ENCODE assay signal across 8 cellular contexts in genomic region chr12:53378705-53379388, GRCh38. TPM values are rescaled to one million over a fixed set of nuclear protein-coding genes. Genes with fewer than 3 reads are reported as not detected.
DNase-seq lines count a peak whose midpoint lies in the region; ATAC-seq and TF ChIP-seq lines count a peak whose summit lies in the region.

No MANE protein-coding gene starts in this region.

- TF ChIP-seq CTCF in LNCaP clone FGC (IDR thresholded peaks at IDR 0.05; ENCODE audit: control insufficient read depth, extremely low read depth, insufficient read depth) (no peak), MCF 10A (IDR thresholded peaks at IDR 0.05; ENCODE audit: unreplicated experiment) (no peak)

- H3K36me3 Mint-ChIP-seq in CD4-positive, alpha-beta memory T cell: peaks cover 27 to 30% of the 10 kb centered on the region in 2 donors
- peaks cover 21% of the 10 kb centered on the region for H3K36me3 Mint-ChIP-seq in MCF 10A (ENCODE audit: insufficient read depth, unreplicated experiment)

- peaks cover 42% of the 10 kb centered on the region for H3K4me1 ChIP-seq in CD4-positive, alpha-beta memory T cell (ENCODE audit: insufficient read depth, low read length)
- H3K4me1 ChIP-seq in muscle layer of duodenum (ENCODE audit: control insufficient read depth in 1 of 2, insufficient read depth in 2 of 2, low read length in 2 of 2): peaks cover 27 to 38% of the 10 kb centered on the region in 2 donors

- peak overlapping the region; percentile 70 for H3K27ac ChIP-seq in CD4-positive, alpha-beta memory T cell (ENCODE audit: low read depth, low read length)
- peak overlapping the region; percentile 93 for H3K27ac ChIP-seq in muscle layer of duodenum (ENCODE audit: low read length)

- BruUV-seq in MCF 10A (replicated peaks; lab: Mats Ljungman, UMichigan): TSS peak; percentile 98

- H3K9me3 Mint-ChIP-seq in CD4-positive, alpha-beta memory T cell: peaks cover 0 to 1% (median 0%) of the 10 kb centered on the region in 8 donors
- no peaks in the 10 kb centered on the region for H3K9me3 Mint-ChIP-seq in MCF 10A (ENCODE audit: unreplicated experiment)

- no peaks in the 10 kb centered on the region for H3K27me3 Mint-ChIP-seq in CD4-positive, alpha-beta memory T cell
- no peaks in the 10 kb centered on the region for H3K27me3 Mint-ChIP-seq in MCF 10A (ENCODE audit: insufficient read depth, unreplicated experiment)

- CTCF ChIA-PET in CD4-positive, alpha-beta memory T cell (lab: Charles Lee; ENCODE audit: partially characterized antibody): interaction anchor here (1.1 to 9.5 kb wide), 8 partner anchors 11 to 56 kb away, joined by 3 to 81 read pairs (median 8); partner anchors contain the start of genes AAAS and AMHR2
- CTCF ChIA-PET in MCF 10A (lab: Yijun Ruan, JAX): interaction anchor here (0.6 to 3.3 kb wide), 7 partner anchors 20 to 307 kb away, joined by 3 to 26 read pairs (median 4); partner anchors contain the start of gene AAAS

- peaks cover 28 to 36% (median 33%) of the 10 kb centered on the region in 4 donors for H3K4me1 Mint-ChIP-seq in CD4-positive, alpha-beta memory T cell
- H3K4me1 Mint-ChIP-seq in MCF 10A (ENCODE audit: insufficient read depth, unreplicated experiment): peaks cover 27% of the 10 kb centered on the region

- POLR2A ChIA-PET in CD4-positive, alpha-beta memory T cell (lab: Charles Lee; ENCODE audit: partially characterized antibody): interaction anchor here (0.7 to 3.2 kb wide), 26 partner anchors 10 to 300 kb away, joined by 3 to 59 read pairs (median 7); partner anchors contain the start of genes AAAS, ATP5MC2, CSAD and MAP3K12
- POLR2A ChIA-PET in MCF 10A (lab: Yijun Ruan, JAX): interaction anchor here (0.6 to 5.3 kb wide), 35 partner anchors 10 to 1072 kb away, joined by 3 to 49 read pairs (median 4); partner anchors contain the start of genes AAAS, ATF7, CSAD and EIF4B

- H3K4me3 ChIP-seq in CD4-positive, alpha-beta memory T cell (ENCODE audit: low read length in 2 of 2): peak overlapping the region; percentile 57 to 86
- peak overlapping the region; percentile 56 for H3K4me3 ChIP-seq in LNCaP clone FGC (ENCODE audit: low read depth, low read length)
- peak overlapping the region; percentile 67 to 77 for H3K4me3 ChIP-seq in muscle layer of duodenum (ENCODE audit: low read depth in 1 of 2, low read length in 2 of 2)

- no peak for ATAC-seq in HG03439 (IDR thresholded peaks at IDR 0.05; ENCODE audit: unreplicated experiment)

- no peaks in the 10 kb centered on the region for H3K27me3 ChIP-seq in CD4-positive, alpha-beta memory T cell (ENCODE audit: insufficient read depth, low read length)
- H3K27me3 ChIP-seq in muscle layer of duodenum (ENCODE audit: low read depth, low read length): no peaks in the 10 kb centered on the region

- no peak overlapping the region for H3K4me3 Mint-ChIP-seq in CD4-positive, alpha-beta memory T cell
- H3K4me3 Mint-ChIP-seq in MCF 10A (ENCODE audit: unreplicated experiment): no peak overlapping the region

- intact Hi-C loops in CD4-positive, alpha-beta memory T cell (cut with micrococcal nuclease): loop anchor here (1.0 kb wide), 2 partner anchors 72 to 121 kb away; no protein-coding TSS in a partner anchor
- intact Hi-C loops in MCF 10A (cut with micrococcal nuclease): no loop called here

- no peak for DNase-seq in CD4-positive, alpha-beta memory T cell
- DNase-seq in LNCaP clone FGC (ENCODE audit: low read depth) (no peak), MCF 10A (ENCODE audit: unreplicated experiment) (peak; percentile 17), T-helper 9 cell (no peak), A172 (ENCODE audit: low spot score) (no peak), HuH-7 (ENCODE audit: low spot score) (no peak)

- H3K36me3 ChIP-seq in CD4-positive, alpha-beta memory T cell (ENCODE audit: insufficient read depth, low read length): peaks cover 22% of the 10 kb centered on the region
- peaks cover 20 to 22% of the 10 kb centered on the region in 2 donors for H3K36me3 ChIP-seq in muscle layer of duodenum (ENCODE audit: control insufficient read depth in 1 of 2, insufficient read depth in 2 of 2, low read length in 2 of 2)

- no peaks in the 10 kb centered on the region for H3K9me3 ChIP-seq in CD4-positive, alpha-beta memory T cell (ENCODE audit: control insufficient read depth in 1 of 2, low read length in 2 of 2)
- H3K9me3 ChIP-seq in muscle layer of duodenum (ENCODE audit: control insufficient read depth in 1 of 2, low read length in 2 of 2): no peaks in the 10 kb centered on the region

- no peak overlapping the region for H3K27ac Mint-ChIP-seq in CD4-positive, alpha-beta memory T cell
- H3K27ac Mint-ChIP-seq in MCF 10A (ENCODE audit: low read depth, unreplicated experiment): no peak overlapping the region

RNA-seq across cellular contexts. Expression of gene SP1, which starts 1.1 kb away (rescaled TPM):
- 100 to 1,000 TPM; 109 to 110 TPM for total RNA-seq in CD4-positive, alpha-beta memory T cell
- polyA plus RNA-seq in CD4-positive, alpha-beta memory T cell: 10 to 100 TPM in 1 of 2 donors, 1 to 10 TPM in 1; 4.3 to 10.6 TPM
- total RNA-seq in MCF 10A (2022): 72.9 and 76.6 TPM in 2 replicates
- 30.2 and 32.8 TPM in 2 replicates for total RNA-seq in A172 (2014; rRNA removed; shearing (Covaris generic))

RNA-seq across cellular contexts. Expression of gene SP7, which starts 42.7 kb away (rescaled TPM):
- total RNA-seq in CD4-positive, alpha-beta memory T cell: not detected
- polyA plus RNA-seq in CD4-positive, alpha-beta memory T cell: not detected
- not detected in 2 replicates for total RNA-seq in MCF 10A (2022)
- 0.05 TPM in 1 of 2 replicates, not detected in the other for total RNA-seq in A172 (2014; rRNA removed; shearing (Covaris generic))

RNA-seq across cellular contexts. Expression of gene AMHR2, which starts 44.8 kb away (rescaled TPM):
- not detected for total RNA-seq in CD4-positive, alpha-beta memory T cell
- not detected for polyA plus RNA-seq in CD4-positive, alpha-beta memory T cell
- total RNA-seq in MCF 10A (2022): not detected in 2 replicates
- total RNA-seq in A172 (2014; rRNA removed; shearing (Covaris generic)): 0.57 TPM in 1 of 2 replicates, not detected in the other

RNA-seq across cellular contexts. Expression of gene AAAS, which starts 57.4 kb away (rescaled TPM):
- total RNA-seq in CD4-positive, alpha-beta memory T cell: 10 to 100 TPM; 63.6 to 66.5 TPM
- 10 to 100 TPM; 32.5 to 47.8 TPM for polyA plus RNA-seq in CD4-positive, alpha-beta memory T cell
- total RNA-seq in MCF 10A (2022): 52.7 and 60.5 TPM in 2 replicates
- total RNA-seq in A172 (2014; rRNA removed; shearing (Covaris generic)): 48.4 and 62.9 TPM in 2 replicates
